In the genomic region with DNA sequence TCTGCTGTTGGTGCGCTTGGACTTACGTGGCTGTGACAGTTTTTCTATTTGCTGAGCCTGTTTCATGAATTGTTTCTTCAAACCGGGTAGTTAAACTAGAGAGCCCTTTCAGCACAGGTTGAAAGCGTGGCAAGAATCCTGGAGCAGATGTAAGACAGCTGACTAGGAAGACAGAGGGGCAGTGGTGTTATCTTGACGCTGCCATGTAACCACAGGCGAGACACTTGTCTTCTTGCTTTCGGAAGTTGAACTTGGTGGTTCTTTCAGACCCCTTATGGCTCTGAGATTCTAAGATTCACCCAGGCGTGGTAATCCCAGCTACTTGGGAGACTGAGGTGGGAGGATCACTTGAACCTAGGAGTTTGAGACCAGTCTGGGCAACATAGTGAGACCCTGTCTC, we compare ENCODE assay signal across 18 cellular contexts. TPM values are rescaled to one million over a fixed set of nuclear protein-coding genes. Genes with fewer than 3 reads are reported as not detected.
DNase-seq lines count a peak whose midpoint lies in the region; ATAC-seq, FAIRE-seq and TF ChIP-seq lines count a peak whose summit lies in the region.
"Had no signal": no experiment of that assay in that cellular context is flagged by ENCODE, and none has a peak within 500 bp of the region (broad histone marks: within the 10 kb centered on the region; RNA-seq: fewer than 3 reads in every experiment).

No MANE protein-coding gene starts in this region.

- H2AFZ ChIP-seq in keratinocyte (ENCODE audit: control insufficient read depth, low read length): no peak overlapping the region
- H2AFZ ChIP-seq: GM23338 had no signal

- intact Hi-C loops in MCF 10A (cut with micrococcal nuclease): no loop called here
- intact Hi-C loops in thyroid gland (cut with DNase I): no loop called here

- TF ChIP-seq POLR2A in thyroid gland (IDR thresholded peaks at IDR 0.05): no peak

- dilution Hi-C loops in keratinocyte (cut with MboI; ENCODE audit: extremely low pct_ligation_motif_present, low sequenced_read_pairs): no loop called here

- H3K9me3 ChIP-seq in keratinocyte (ENCODE audit: control insufficient read depth, low read depth, low read length): no peaks in the 10 kb centered on the region
- H3K9me3 ChIP-seq in thyroid gland: no peaks in the 10 kb centered on the region
- H3K9me3 ChIP-seq: Peyer's patch, stomach had no signal

- no peak overlapping the region for H3K4me3 ChIP-seq in Jurkat, Clone E6-1 (ENCODE audit: low read length)
- peak overlapping the region; percentile 61 to 98 (median 96) for H3K4me3 ChIP-seq in keratinocyte (ENCODE audit: control insufficient read depth in 2 of 3, extremely low read depth in 1 of 3, insufficient read depth in 2 of 3, low read depth in 1 of 3, low read length in 3 of 3)
- H3K4me3 ChIP-seq in thyroid gland (replicated peaks in 1 of 3): peak overlapping the region in 1 of 3 donors; percentile 8
- H3K4me3 ChIP-seq: GM23338, Peyer's patch had no signal

- no TSS peak for BruUV-seq in MCF 10A (replicated peaks; lab: Mats Ljungman, UMichigan)

- H3K4me1 ChIP-seq in keratinocyte (ENCODE audit: control insufficient read depth, extremely low read depth, insufficient read depth, low read length) (peaks cover 72% of the 10 kb centered on the region), thyroid gland (peaks cover 68 to 73% of the 10 kb centered on the region in 2 donors)

- no peaks in the 10 kb centered on the region for H3K27me3 ChIP-seq in keratinocyte (ENCODE audit: control insufficient read depth, extremely low read depth, insufficient read depth, low read length)
- no peaks in the 10 kb centered on the region for H3K27me3 ChIP-seq in thyroid gland
- H3K27me3 ChIP-seq: Peyer's patch had no signal

- H3K9me3 Mint-ChIP-seq in MCF 10A (ENCODE audit: unreplicated experiment): no peaks in the 10 kb centered on the region
- H3K9me3 Mint-ChIP-seq: activated B cell treated with CpG ODN at 0.5 μM for 24 hours; activated T-helper 2 cell treated with anti-CD3 and anti-CD28 coated beads, Interferon-gamma antibody, Interleukin-2, Interleukin-4, amounts not matched to agents 10 μg/mL and 5 μg/mL and 100 μg/mL, durations not matched to agents 14 hours and 24 hours and 36 hours; endodermal cell; GM23338 had no signal

- FAIRE-seq in keratinocyte (lab: Jason Lieb, UNC): peak; percentile 86
- FAIRE-seq in HTR-8/SVneo (lab: Jason Lieb, UNC): no peak

- H3K36me3 ChIP-seq in keratinocyte (ENCODE audit: control insufficient read depth in 2 of 2, extremely low read depth in 1 of 2, insufficient read depth in 2 of 2, low read length in 2 of 2) (peaks cover 7 to 37% of the 10 kb centered on the region in 2 experiments), thyroid gland (no peaks in the 10 kb centered on the region)
- H3K36me3 ChIP-seq: Peyer's patch, stomach had no signal

- peaks cover 58% of the 10 kb centered on the region for H3K4me1 Mint-ChIP-seq in MCF 10A (ENCODE audit: insufficient read depth, unreplicated experiment)

- peak overlapping the region; percentile 98 for H3K9ac ChIP-seq in keratinocyte (ENCODE audit: control insufficient read depth, extremely low read depth, insufficient read depth, low read length)

- peak overlapping the region; percentile 82 for H3K27ac Mint-ChIP-seq in MCF 10A (ENCODE audit: low read depth, unreplicated experiment)
- H3K27ac Mint-ChIP-seq: activated B cell treated with CpG ODN at 0.5 μM for 24 hours; activated T-helper 2 cell treated with anti-CD3 and anti-CD28 coated beads, Interferon-gamma antibody, Interleukin-2, Interleukin-4, amounts not matched to agents 10 μg/mL and 5 μg/mL and 100 μg/mL, durations not matched to agents 14 hours and 24 hours and 36 hours; endodermal cell; GM23338 had no signal

- no peak for TF ChIP-seq CTCF in MCF 10A (IDR thresholded peaks at IDR 0.05; ENCODE audit: unreplicated experiment)
- TF ChIP-seq CTCF in keratinocyte (optimal IDR thresholded peaks at IDR 0.05 in 1 of 3, IDR thresholded peaks at IDR 0.05 in 1 of 3, conservative IDR thresholded peaks at IDR 0.05 in 1 of 3; ENCODE audit: extremely low read depth in 1 of 3, insufficient read depth in 2 of 3, low read length in 3 of 3): no peak
- TF ChIP-seq CTCF in thyroid gland (IDR thresholded peaks at IDR 0.05): no peak

- H3K27me3 Mint-ChIP-seq in MCF 10A (ENCODE audit: insufficient read depth, unreplicated experiment): no peaks in the 10 kb centered on the region

- POLR2A ChIA-PET in MCF 10A (lab: Yijun Ruan, JAX): interaction anchor here (0.6 to 8.2 kb wide), 5 partner anchors 8 to 100 kb away, joined by 3 to 255 read pairs (median 4); a partner anchor contains a TSS

- CTCF ChIA-PET in MCF 10A (lab: Yijun Ruan, JAX): interaction anchor here (0.8 to 4.5 kb wide), 4 partner anchors 11 to 102 kb away, joined by 3 to 46 read pairs (median 4); no protein-coding TSS in a partner anchor

- no peaks in the 10 kb centered on the region for H4K20me1 ChIP-seq in keratinocyte (ENCODE audit: control insufficient read depth, extremely low read depth, insufficient read depth, low read length)

- ATAC-seq in GM18511 (IDR thresholded peaks at IDR 0.05; ENCODE audit: unreplicated experiment): no peak
- ATAC-seq: GM23338 had no signal

- H3K79me2 ChIP-seq in keratinocyte (ENCODE audit: control insufficient read depth, insufficient read depth, low read length): peaks cover 87% of the 10 kb centered on the region

- peak overlapping the region; percentile 84 for H3K4me2 ChIP-seq in keratinocyte (ENCODE audit: control insufficient read depth, extremely low read depth, insufficient read depth, low read depth, low read length)
- H3K4me2 ChIP-seq: GM23338 had no signal

- WGBS in thyroid gland, 2 donors: 71 to 76% methylated on average over 8 of the region's 8 CpGs

- peak; percentile 45 for DNase-seq in Jurkat, Clone E6-1 (ENCODE audit: low read depth, low spot score)
- DNase-seq in MCF 10A (ENCODE audit: unreplicated experiment) (no peak), keratinocyte (ENCODE audit: low read depth, low spot score) (no peak), thyroid gland (no peak), HTR-8/SVneo (ENCODE audit: insufficient read length, low spot score) (no peak), NCI-H2107 treated with DMSO at 0.1 percent for 48 hours (lab: John Stamatoyannopoulos, UW; ENCODE audit: unreplicated experiment) (no peak), HK-2 (ENCODE audit: unreplicated experiment) (no peak)
- DNase-seq: activated B cell treated with CpG ODN at 0.5 μM for 24 hours, C1 segment of cervical spinal cord, DMS79 treated with DMSO at 0.1 percent for 48 hours, endodermal cell, kidney glomerular epithelial cell, NCI-H748 treated with DMSO at 0.1 percent for 48 hours, Peyer's patch, stomach had no signal

- H3K27ac ChIP-seq in keratinocyte (ENCODE audit: control insufficient read depth, insufficient read depth, low read length) (peak overlapping the region; percentile 99), thyroid gland (peak overlapping the region; percentile 10 to 90 (median 72))
- H3K27ac ChIP-seq: Peyer's patch had no signal

- H3K36me3 Mint-ChIP-seq in MCF 10A (ENCODE audit: insufficient read depth, unreplicated experiment): peaks cover 45% of the 10 kb centered on the region

- H3K4me3 Mint-ChIP-seq in MCF 10A (ENCODE audit: unreplicated experiment): no peak overlapping the region
- H3K4me3 Mint-ChIP-seq: activated B cell treated with CpG ODN at 0.5 μM for 24 hours, endodermal cell, GM23338 had no signal

- no peaks in the 10 kb centered on the region for H3K9me1 ChIP-seq in keratinocyte (ENCODE audit: control insufficient read depth, extremely low read depth, insufficient read depth, low read length)

RNA-seq across cellular contexts. Expression of a gene that starts 4.3 kb away (rescaled TPM):
- polyA plus RNA-seq in Jurkat, Clone E6-1 (2012; ENCODE audit: insufficient read depth, insufficient read length): 1.1 TPM
- 193 and 230 TPM in 2 replicates for total RNA-seq in MCF 10A (2022)
- polyA plus RNA-seq in keratinocyte: 356 to 610 TPM (median 583 TPM) in 3 replicates
- polyA plus RNA-seq in keratinocyte (2011; ENCODE audit: low read depth): 96.0 TPM
- 120 and 273 TPM in 2 replicates for polyA plus RNA-seq in keratinocyte (2011; cell fraction: cytosol; rRNA removed)
- polyA plus RNA-seq in keratinocyte (2011; cell fraction: nucleus; rRNA removed): 717 and 740 TPM in 2 replicates
- 229 and 605 TPM in 2 replicates for polyA plus RNA-seq in keratinocyte (2012; ENCODE audit: low replicate concordance)
- 709 to 1,030 TPM (median 926 TPM) in 3 replicates for polyA minus RNA-seq in keratinocyte
- polyA minus RNA-seq in keratinocyte (2011; cell fraction: cytosol; rRNA and poly(A)+ RNA removed): 113 TPM
- 252 and 568 TPM in 2 replicates for polyA minus RNA-seq in keratinocyte (2011; cell fraction: nucleus; rRNA and poly(A)+ RNA removed)
- total RNA-seq in thyroid gland: 100 to 1,000 TPM; 459 to 634 (median 503) TPM
- total RNA-seq: activated B cell treated with CpG ODN at 0.5 μM for 24 hours had no signal
